In the genomic region with DNA sequence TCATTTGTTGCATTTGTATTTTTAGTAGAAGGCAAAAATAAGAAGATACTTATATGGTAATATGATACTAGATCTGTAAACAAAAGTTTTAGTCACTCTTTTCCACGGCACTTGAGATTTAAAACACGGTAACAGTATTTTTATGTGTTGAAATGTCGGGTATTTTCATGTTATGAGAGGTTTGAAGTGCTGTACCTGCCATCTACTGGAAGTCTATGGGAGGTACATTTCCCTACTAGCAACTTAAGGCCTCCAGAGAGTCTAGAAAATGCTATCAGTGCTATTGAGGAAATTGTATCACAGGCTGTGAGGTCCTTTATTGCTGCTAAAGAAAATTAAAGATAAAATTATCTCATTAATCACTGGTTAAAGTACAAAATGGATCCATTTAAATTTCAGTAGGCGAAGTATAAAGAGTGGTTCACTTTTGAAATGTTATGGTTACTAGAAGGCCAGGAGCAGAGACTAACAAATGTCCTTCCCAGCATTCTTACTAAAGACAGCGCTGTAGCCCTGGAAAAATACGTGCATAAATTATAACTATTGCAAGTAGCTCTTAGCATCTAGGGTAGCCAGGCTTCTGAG, we compare ENCODE assay signal across 7 cellular contexts.
DNase-seq lines count a peak whose midpoint lies in the region; ATAC-seq, FAIRE-seq and TF ChIP-seq lines count a peak whose summit lies in the region.

No MANE protein-coding gene starts in this region.

- no peak for TF ChIP-seq EP300 in Ishikawa (IDR thresholded peaks at IDR 0.05; ENCODE audit: borderline replicate concordance)

- FAIRE-seq in endothelial cell of umbilical vein (lab: Jason Lieb, UNC), result no peak

- dilution Hi-C loops in endothelial cell of umbilical vein (cut with MboI; ENCODE audit: extremely low pct_ligation_motif_present, low sequenced_read_pairs), result no loop called here

- TF ChIP-seq CTCF in endothelial cell of umbilical vein (IDR thresholded peaks at IDR 0.05; ENCODE audit: extremely low read depth in 1 of 2, insufficient read depth in 1 of 2, low read depth in 1 of 2, low read length in 2 of 2) (peak; percentile 29 to 56), mucosa of descending colon (IDR thresholded peaks at IDR 0.05) (peak; percentile 18)

- no peaks in the 10 kb centered on the region for H3K36me3 ChIP-seq in endothelial cell of umbilical vein (ENCODE audit: control insufficient read depth in 2 of 2, extremely low read depth in 1 of 2, insufficient read depth in 2 of 2, low read length in 2 of 2)
- H3K36me3 ChIP-seq in mucosa of descending colon (ENCODE audit: low read depth), result no peaks in the 10 kb centered on the region

- H4K20me1 ChIP-seq in endothelial cell of umbilical vein (replicated peaks; ENCODE audit: control insufficient read depth, extremely low read depth, insufficient read depth, low read length), result no peaks in the 10 kb centered on the region

- BruUV-seq in endothelial cell of umbilical vein (replicated peaks; lab: Mats Ljungman, UMichigan), result no TSS peak

- peak; percentile 27 for DNase-seq in OCI-M2 (lab: John Stamatoyannopoulos, UW; ENCODE audit: unreplicated experiment)
- peak; percentile 53 for DNase-seq in endothelial cell of umbilical vein (ENCODE audit: low read depth, low spot score)
- DNase-seq in mucosa of descending colon, result peak in 1 of 3 donors; percentile 20
- no peak for DNase-seq in ecto neural progenitor cell (ENCODE audit: low spot score)

- intact Hi-C loops in endothelial cell of umbilical vein (cut with micrococcal nuclease), result loop anchor here (1.0 to 5.0 kb wide), 5 partner anchors 210 to 1248 kb away; no protein-coding TSS in a partner anchor
- intact Hi-C loops in mucosa of descending colon (cut with DNase I, micrococcal nuclease), result loop anchor here (5.0 kb wide), 2 partner anchors 453 to 458 kb away; no protein-coding TSS in a partner anchor

- H3K4me2 ChIP-seq in endothelial cell of umbilical vein (ENCODE audit: insufficient read depth, low read length), result no peak overlapping the region

- TF ChIP-seq RAD21 in Ishikawa (IDR thresholded peaks at IDR 0.05; ENCODE audit: low read depth), result peak; percentile 79

- H3K27ac ChIP-seq in endothelial cell of umbilical vein (ENCODE audit: insufficient read depth, low read depth, low read length), result no peak overlapping the region

- CTCF ChIA-PET in endothelial cell of umbilical vein (lab: Charles Lee), result interaction anchor here (1.0 to 1.1 kb wide), 3 partner anchors 209 to 266 kb away, joined by 3 to 5 read pairs (median 4); no protein-coding TSS in a partner anchor

- H3K4me3 ChIP-seq in endothelial cell of umbilical vein (replicated peaks in 1 of 3; ENCODE audit: insufficient read depth in 1 of 3, low read depth in 1 of 3, low read length in 3 of 3), result no peak overlapping the region
- no peak overlapping the region for H3K4me3 ChIP-seq in mucosa of descending colon

- H3K79me2 ChIP-seq in endothelial cell of umbilical vein (ENCODE audit: control insufficient read depth, insufficient read depth, low read length), result no peaks in the 10 kb centered on the region

- H3K9me3 ChIP-seq in endothelial cell of umbilical vein (replicated peaks; ENCODE audit: control insufficient read depth, insufficient read depth, low read length), result no peaks in the 10 kb centered on the region
- H3K9me3 ChIP-seq in mucosa of descending colon, result no peaks in the 10 kb centered on the region

- H3K27me3 ChIP-seq in endothelial cell of umbilical vein (ENCODE audit: control insufficient read depth in 2 of 2, insufficient read depth in 2 of 2, low read length in 2 of 2), result peaks cover 0 to 6% of the 10 kb centered on the region in 2 experiments

- POLR2A ChIA-PET in endothelial cell of umbilical vein (lab: Charles Lee), result no interaction called here

- H3K9ac ChIP-seq in endothelial cell of umbilical vein (replicated peaks; ENCODE audit: extremely low read depth, insufficient read depth, low read length), result no peak overlapping the region

- ATAC-seq in GM18858 (IDR thresholded peaks at IDR 0.05; ENCODE audit: unreplicated experiment) (peak; percentile 76), mucosa of descending colon (peak; percentile 54), HG02840 (IDR thresholded peaks at IDR 0.05; ENCODE audit: low FRiP score, unreplicated experiment) (no peak)

- no peak overlapping the region for H2AFZ ChIP-seq in endothelial cell of umbilical vein (ENCODE audit: low read depth, low read length)

- TF ChIP-seq POLR2A in endothelial cell of umbilical vein (IDR thresholded peaks at IDR 0.05; ENCODE audit: low read depth, low read length), result no peak

- no peaks in the 10 kb centered on the region for H3K9me1 ChIP-seq in endothelial cell of umbilical vein (replicated peaks; ENCODE audit: control insufficient read depth, extremely low read depth, insufficient read depth, low read length)

- H3K4me1 ChIP-seq in endothelial cell of umbilical vein (ENCODE audit: control insufficient read depth, extremely low read depth, insufficient read depth, low read length) (no peaks in the 10 kb centered on the region), mucosa of descending colon (ENCODE audit: low read depth) (no peaks in the 10 kb centered on the region)

TF ChIP-seq in Ishikawa, 13 proteins besides CTCF, POLR2A, EP300 and RAD21 (continues in another document):
- no peak for TF ChIP-seq FOXM1 (IDR thresholded peaks at IDR 0.05; ENCODE audit: borderline replicate concordance, low read depth)
- TF ChIP-seq YY1 (IDR thresholded peaks at IDR 0.05; ENCODE audit: low read depth), result no peak
- TF ChIP-seq, protein P1, sequence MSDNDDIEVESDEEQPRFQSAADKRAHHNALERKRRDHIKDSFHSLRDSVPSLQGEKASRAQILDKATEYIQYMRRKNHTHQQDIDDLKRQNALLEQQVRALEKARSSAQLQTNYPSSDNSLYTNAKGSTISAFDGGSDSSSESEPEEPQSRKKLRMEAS (IDR thresholded peaks at IDR 0.05), result no peak
- no peak for TF ChIP-seq ZBTB7A (IDR thresholded peaks at IDR 0.05; ENCODE audit: low read depth)
- no peak for TF ChIP-seq EGR1 (IDR thresholded peaks at IDR 0.05)
- no peak for TF ChIP-seq TEAD4 (IDR thresholded peaks at IDR 0.05)
- no peak for TF ChIP-seq TCF12 (IDR thresholded peaks at IDR 0.05; ENCODE audit: low read depth)
- TF ChIP-seq, protein P2, sequence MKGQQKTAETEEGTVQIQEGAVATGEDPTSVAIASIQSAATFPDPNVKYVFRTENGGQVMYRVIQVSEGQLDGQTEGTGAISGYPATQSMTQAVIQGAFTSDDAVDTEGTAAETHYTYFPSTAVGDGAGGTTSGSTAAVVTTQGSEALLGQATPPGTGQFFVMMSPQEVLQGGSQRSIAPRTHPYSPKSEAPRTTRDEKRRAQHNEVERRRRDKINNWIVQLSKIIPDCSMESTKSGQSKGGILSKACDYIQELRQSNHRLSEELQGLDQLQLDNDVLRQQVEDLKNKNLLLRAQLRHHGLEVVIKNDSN (IDR thresholded peaks at IDR 0.05), result no peak
- no peak for TF ChIP-seq CEBPB (IDR thresholded peaks at IDR 0.05)
- TF ChIP-seq TAF1 (IDR thresholded peaks at IDR 0.05; ENCODE audit: low read depth), result no peak

TF ChIP-seq in endothelial cell of umbilical vein, 7 proteins besides CTCF, POLR2A, EP300 and RAD21:
- TF ChIP-seq, protein P1 (IDR thresholded peaks at IDR 0.05; ENCODE audit: insufficient read depth, insufficient read length), result no peak
- TF ChIP-seq GATA2 (IDR thresholded peaks at IDR 0.05; ENCODE audit: insufficient read depth, insufficient read length, low read depth, low read length), result no peak
- no peak for TF ChIP-seq MYC (IDR thresholded peaks at IDR 0.05; ENCODE audit: low read depth, low read length)
- TF ChIP-seq FOS (IDR thresholded peaks at IDR 0.05; ENCODE audit: borderline replicate concordance, insufficient read depth, low read length), result no peak
- TF ChIP-seq EZH2 (IDR thresholded peaks at IDR 0.05; ENCODE audit: borderline replicate concordance, low read depth, low read length, severe bottlenecking), result no peak
- TF ChIP-seq POLR2AphosphoS5 (IDR thresholded peaks at IDR 0.05; ENCODE audit: insufficient read depth, low read depth, low read length), result no peak
- TF ChIP-seq JUN (IDR thresholded peaks at IDR 0.05; ENCODE audit: borderline replicate concordance, insufficient read depth, insufficient read length, low read depth), result no peak
TF ChIP-seq in endothelial cell of umbilical vein: peak in this region for 0.
